Comparison of ENCODE assay signal across 1 cellular context in the genomic region with DNA sequence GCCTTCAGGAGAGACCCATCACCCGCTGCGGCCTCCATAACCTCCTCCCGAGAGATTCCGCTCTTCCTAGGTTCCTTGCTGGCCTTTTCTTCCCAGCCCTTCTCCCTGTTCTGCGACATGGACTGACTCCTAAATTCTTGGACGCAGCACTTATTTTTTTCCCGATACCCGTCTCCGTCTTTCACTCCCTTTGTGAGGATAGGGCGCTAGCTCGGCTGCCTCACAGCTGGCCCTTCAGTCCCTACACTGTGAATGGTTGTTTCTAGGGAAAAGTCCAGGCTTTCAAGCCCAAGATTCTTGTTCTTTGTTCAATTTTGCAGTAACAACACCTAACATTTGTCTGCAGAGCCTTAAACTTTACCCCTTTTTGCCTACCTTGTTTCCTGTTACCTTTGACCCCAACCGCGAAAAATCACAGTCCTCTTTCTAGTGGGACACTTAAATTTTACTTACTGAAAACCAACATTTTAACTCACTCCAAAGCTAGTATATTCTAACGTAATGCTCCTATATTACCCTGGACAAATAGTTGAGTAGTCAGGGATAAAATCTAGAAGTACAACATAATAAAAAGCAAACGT.
TF ChIP-seq lines count a peak whose summit lies in the region.

No MANE protein-coding gene starts in this region.

TF ChIP-seq in IMR-90, 13 proteins besides CTCF, POLR2A, EP300 and RAD21 (continued from another document):
- TF ChIP-seq BHLHE40 (IDR thresholded peaks at IDR 0.05; ENCODE audit: low read depth, low read length) (no peak), MXI1 (IDR thresholded peaks at IDR 0.05; ENCODE audit: borderline replicate concordance, low read depth, low read length) (no peak), MAFK (IDR thresholded peaks at IDR 0.05; ENCODE audit: low read depth, low read length) (no peak), RFX5 (IDR thresholded peaks at IDR 0.05; ENCODE audit: low read depth, low read length) (no peak), MAZ (IDR thresholded peaks at IDR 0.05; ENCODE audit: borderline replicate concordance, low read depth, low read length) (no peak)
TF ChIP-seq in IMR-90: peak in this region for 0.
